ENCODE assay signal across 1 cellular context in the genomic region with DNA sequence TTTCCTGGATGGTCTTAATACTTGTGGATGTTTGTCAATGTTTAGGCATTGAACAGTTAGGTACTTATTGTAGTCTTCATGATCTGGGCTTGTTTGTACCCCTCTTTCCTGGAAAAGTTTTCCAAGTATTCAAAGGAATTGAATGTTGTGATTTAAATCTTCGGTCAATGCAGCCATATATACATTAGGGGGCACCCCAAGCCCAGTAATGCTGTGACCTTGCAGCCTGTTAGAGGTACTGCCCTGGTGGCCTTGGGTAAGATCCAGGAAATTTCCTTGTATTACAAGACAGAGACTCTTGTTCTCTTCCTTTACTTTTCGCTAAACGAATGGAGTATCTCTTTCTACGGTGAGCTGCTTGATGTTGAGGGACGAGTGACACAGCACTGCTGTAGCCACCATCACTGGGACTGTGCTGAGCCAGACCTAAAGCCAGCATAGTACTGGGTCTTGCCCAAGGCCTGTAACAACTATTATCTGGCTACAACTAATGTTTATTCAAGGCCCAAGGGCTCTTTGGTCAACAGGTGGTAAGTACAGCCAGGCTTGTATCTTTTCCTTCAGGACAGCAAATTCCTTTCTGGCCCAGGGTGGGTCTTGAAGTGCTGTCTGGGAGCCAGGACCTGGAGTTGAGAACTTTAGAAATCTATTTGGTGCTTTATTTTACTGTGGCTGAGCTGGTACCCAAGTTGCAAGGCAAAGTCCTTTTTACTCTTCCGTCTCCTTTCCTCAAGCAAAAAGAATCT.
TF ChIP-seq lines count a peak whose summit lies in the region.

No MANE protein-coding gene starts in this region.

TF ChIP-seq in GM23338, 12 proteins besides CTCF, POLR2A, EP300 and RAD21:
- TF ChIP-seq, protein P1, sequence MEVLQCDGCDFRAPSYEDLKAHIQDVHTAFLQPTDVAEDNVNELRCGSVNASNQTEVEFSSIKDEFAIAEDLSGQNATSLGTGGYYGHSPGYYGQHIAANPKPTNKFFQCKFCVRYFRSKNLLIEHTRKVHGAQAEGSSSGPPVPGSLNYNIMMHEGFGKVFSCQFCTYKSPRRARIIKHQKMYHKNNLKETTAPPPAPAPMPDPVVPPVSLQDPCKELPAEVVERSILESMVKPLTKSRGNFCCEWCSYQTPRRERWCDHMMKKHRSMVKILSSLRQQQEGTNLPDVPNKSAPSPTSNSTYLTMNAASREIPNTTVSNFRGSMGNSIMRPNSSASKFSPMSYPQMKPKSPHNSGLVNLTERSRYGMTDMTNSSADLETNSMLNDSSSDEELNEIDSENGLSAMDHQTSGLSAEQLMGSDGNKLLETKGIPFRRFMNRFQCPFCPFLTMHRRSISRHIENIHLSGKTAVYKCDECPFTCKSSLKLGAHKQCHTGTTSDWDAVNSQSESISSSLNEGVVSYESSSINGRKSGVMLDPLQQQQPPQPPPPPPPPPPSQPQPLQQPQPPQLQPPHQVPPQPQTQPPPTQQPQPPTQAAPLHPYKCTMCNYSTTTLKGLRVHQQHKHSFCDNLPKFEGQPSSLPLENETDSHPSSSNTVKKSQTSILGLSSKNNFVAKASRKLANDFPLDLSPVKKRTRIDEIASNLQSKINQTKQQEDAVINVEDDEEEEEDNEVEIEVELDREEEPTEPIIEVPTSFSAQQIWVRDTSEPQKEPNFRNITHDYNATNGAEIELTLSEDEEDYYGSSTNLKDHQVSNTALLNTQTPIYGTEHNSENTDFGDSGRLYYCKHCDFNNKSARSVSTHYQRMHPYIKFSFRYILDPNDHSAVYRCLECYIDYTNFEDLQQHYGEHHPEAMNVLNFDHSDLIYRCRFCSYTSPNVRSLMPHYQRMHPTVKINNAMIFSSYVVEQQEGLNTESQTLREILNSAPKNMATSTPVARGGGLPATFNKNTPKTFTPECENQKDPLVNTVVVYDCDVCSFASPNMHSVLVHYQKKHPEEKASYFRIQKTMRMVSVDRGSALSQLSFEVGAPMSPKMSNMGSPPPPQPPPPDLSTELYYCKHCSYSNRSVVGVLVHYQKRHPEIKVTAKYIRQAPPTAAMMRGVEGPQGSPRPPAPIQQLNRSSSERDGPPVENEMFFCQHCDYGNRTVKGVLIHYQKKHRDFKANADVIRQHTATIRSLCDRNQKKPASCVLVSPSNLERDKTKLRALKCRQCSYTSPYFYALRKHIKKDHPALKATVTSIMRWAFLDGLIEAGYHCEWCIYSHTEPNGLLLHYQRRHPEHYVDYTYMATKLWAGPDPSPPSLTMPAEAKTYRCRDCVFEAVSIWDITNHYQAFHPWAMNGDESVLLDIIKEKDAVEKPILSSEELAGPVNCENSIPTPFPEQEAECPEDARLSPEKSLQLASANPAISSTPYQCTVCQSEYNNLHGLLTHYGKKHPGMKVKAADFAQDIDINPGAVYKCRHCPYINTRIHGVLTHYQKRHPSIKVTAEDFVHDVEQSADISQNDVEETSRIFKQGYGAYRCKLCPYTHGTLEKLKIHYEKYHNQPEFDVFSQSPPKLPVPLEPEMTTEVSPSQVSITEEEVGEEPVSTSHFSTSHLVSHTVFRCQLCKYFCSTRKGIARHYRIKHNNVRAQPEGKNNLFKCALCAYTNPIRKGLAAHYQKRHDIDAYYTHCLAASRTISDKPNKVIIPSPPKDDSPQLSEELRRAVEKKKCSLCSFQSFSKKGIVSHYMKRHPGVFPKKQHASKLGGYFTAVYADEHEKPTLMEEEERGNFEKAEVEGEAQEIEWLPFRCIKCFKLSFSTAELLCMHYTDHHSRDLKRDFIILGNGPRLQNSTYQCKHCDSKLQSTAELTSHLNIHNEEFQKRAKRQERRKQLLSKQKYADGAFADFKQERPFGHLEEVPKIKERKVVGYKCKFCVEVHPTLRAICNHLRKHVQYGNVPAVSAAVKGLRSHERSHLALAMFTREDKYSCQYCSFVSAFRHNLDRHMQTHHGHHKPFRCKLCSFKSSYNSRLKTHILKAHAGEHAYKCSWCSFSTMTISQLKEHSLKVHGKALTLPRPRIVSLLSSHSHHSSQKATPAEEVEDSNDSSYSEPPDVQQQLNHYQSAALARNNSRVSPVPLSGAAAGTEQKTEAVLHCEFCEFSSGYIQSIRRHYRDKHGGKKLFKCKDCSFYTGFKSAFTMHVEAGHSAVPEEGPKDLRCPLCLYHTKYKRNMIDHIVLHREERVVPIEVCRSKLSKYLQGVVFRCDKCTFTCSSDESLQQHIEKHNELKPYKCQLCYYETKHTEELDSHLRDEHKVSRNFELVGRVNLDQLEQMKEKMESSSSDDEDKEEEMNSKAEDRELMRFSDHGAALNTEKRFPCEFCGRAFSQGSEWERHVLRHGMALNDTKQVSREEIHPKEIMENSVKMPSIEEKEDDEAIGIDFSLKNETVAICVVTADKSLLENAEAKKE (CRISPR knock-in tag; IDR thresholded peaks at IDR 0.05), result no peak
- TF ChIP-seq ZNF331 (CRISPR knock-in tag; IDR thresholded peaks at IDR 0.05; ENCODE audit: low read depth), result no peak
- no peak for TF ChIP-seq JUNB (IDR thresholded peaks at IDR 0.05; ENCODE audit: unreplicated experiment)
- no peak for TF ChIP-seq POLR2AphosphoS5 (IDR thresholded peaks at IDR 0.05; ENCODE audit: low read depth)
- TF ChIP-seq EZH2phosphoT487 (IDR thresholded peaks at IDR 0.05; ENCODE audit: unreplicated experiment), result no peak
- TF ChIP-seq, protein P2, sequence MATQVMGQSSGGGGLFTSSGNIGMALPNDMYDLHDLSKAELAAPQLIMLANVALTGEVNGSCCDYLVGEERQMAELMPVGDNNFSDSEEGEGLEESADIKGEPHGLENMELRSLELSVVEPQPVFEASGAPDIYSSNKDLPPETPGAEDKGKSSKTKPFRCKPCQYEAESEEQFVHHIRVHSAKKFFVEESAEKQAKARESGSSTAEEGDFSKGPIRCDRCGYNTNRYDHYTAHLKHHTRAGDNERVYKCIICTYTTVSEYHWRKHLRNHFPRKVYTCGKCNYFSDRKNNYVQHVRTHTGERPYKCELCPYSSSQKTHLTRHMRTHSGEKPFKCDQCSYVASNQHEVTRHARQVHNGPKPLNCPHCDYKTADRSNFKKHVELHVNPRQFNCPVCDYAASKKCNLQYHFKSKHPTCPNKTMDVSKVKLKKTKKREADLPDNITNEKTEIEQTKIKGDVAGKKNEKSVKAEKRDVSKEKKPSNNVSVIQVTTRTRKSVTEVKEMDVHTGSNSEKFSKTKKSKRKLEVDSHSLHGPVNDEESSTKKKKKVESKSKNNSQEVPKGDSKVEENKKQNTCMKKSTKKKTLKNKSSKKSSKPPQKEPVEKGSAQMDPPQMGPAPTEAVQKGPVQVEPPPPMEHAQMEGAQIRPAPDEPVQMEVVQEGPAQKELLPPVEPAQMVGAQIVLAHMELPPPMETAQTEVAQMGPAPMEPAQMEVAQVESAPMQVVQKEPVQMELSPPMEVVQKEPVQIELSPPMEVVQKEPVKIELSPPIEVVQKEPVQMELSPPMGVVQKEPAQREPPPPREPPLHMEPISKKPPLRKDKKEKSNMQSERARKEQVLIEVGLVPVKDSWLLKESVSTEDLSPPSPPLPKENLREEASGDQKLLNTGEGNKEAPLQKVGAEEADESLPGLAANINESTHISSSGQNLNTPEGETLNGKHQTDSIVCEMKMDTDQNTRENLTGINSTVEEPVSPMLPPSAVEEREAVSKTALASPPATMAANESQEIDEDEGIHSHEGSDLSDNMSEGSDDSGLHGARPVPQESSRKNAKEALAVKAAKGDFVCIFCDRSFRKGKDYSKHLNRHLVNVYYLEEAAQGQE (IDR thresholded peaks at IDR 0.05; ENCODE audit: unreplicated experiment), result no peak
- TF ChIP-seq NANOG (IDR thresholded peaks at IDR 0.05; ENCODE audit: borderline replicate concordance), result no peak
- TF ChIP-seq CREB1 (CRISPR knock-in tag; IDR thresholded peaks at IDR 0.05; ENCODE audit: low read depth), result no peak
- TF ChIP-seq ETS1 (IDR thresholded peaks at IDR 0.05), result no peak
- TF ChIP-seq EZH2 (IDR thresholded peaks at IDR 0.05; ENCODE audit: low read depth, unreplicated experiment), result no peak
- TF ChIP-seq ZNF114 (CRISPR knock-in tag; IDR thresholded peaks at IDR 0.05), result no peak
- TF ChIP-seq STAT1 (IDR thresholded peaks at IDR 0.05; ENCODE audit: unreplicated experiment), result no peak
